13 cellular contexts compared by ENCODE assay signal in genomic region chr18:37006742-37007141, GRCh38.
DNase-seq lines count a peak whose midpoint lies in the region; ATAC-seq, FAIRE-seq and TF ChIP-seq lines count a peak whose summit lies in the region.
"Had no signal": no experiment of that assay in that cellular context is flagged by ENCODE, and none has a peak within 500 bp of the region (broad histone marks: within the 10 kb centered on the region; RNA-seq: fewer than 3 reads in every experiment).

No MANE protein-coding gene starts in this region.

- no peaks in the 10 kb centered on the region for H3K4me1 ChIP-seq in PC-9 (replicated peaks; ENCODE audit: insufficient read depth)
- H3K4me1 ChIP-seq: left lung had no signal

- intact Hi-C loops in PC-9 (cut with micrococcal nuclease; ENCODE audit: unreplicated experiment) = no loop called here

- no peak overlapping the region for H3K4me2 ChIP-seq in PC-9

- H4K20me1 ChIP-seq in PC-9 (ENCODE audit: insufficient read depth) = no peaks in the 10 kb centered on the region

- H3F3A ChIP-seq in PC-9 (ENCODE audit: insufficient read depth, low read depth) = no peaks in the 10 kb centered on the region

- no peak overlapping the region for H2AFZ ChIP-seq in PC-9

- H3K79me2 ChIP-seq in PC-9 (ENCODE audit: low read depth) = no peaks in the 10 kb centered on the region

- no peak overlapping the region for H3K4me3 ChIP-seq in epithelial cell of esophagus (ENCODE audit: low read length)
- no peak overlapping the region for H3K4me3 ChIP-seq in PC-9
- H3K4me3 ChIP-seq: left lung had no signal

- no peaks in the 10 kb centered on the region for H3K27me3 ChIP-seq in PC-9 (ENCODE audit: insufficient read depth, low read depth)
- H3K27me3 ChIP-seq: left lung had no signal

- H3K36me3 ChIP-seq in PC-9 (ENCODE audit: low read depth) = no peaks in the 10 kb centered on the region
- H3K36me3 ChIP-seq: left lung had no signal

- no TSS peak for BruUV-seq in PC-9 (replicated peaks; lab: Mats Ljungman, UMichigan)

- H3K9me3 ChIP-seq in PC-9 (ENCODE audit: insufficient read depth, low read depth) = no peaks in the 10 kb centered on the region

- TF ChIP-seq CTCF in epithelial cell of esophagus (IDR thresholded peaks at IDR 0.05; ENCODE audit: insufficient read depth, low read depth, low read length, missing control alignments) (no peak), PC-9 (conservative IDR thresholded peaks at IDR 0.05) (no peak)

- no peak overlapping the region for H3K27ac ChIP-seq in PC-9
- H3K27ac ChIP-seq: left lung had no signal

- no peak for FAIRE-seq in frontal cortex (lab: Jason Lieb, UNC)

- POLR2A ChIA-PET in PC-9 (lab: Charles Lee; ENCODE audit: unreplicated experiment) = no interaction called here

- DNase-seq in epithelial cell of esophagus (ENCODE audit: low read depth) (peak; percentile 34), PC-9 (no peak), frontal cortex (ENCODE audit: low spot score in 2 of 2) (no peak), dermis blood vessel endothelial cell (no peak)
- DNase-seq: activated CD4-positive, alpha-beta T cell treated with anti-CD3 and anti-CD28 coated beads, Interleukin-2, amount 10 ng/mL, durations not matched to agents 24 days and 14 days; activated gamma-delta T cell treated with Interleukin-2 at 50 U/mL for 16 hours; CD8-positive, alpha-beta T cell; left lung; nephron progenitor cell; OCI-M1 had no signal

- CTCF ChIA-PET in PC-9 (lab: Charles Lee) = no interaction called here

- no peaks in the 10 kb centered on the region for H3K9me2 ChIP-seq in PC-9 (ENCODE audit: insufficient read depth)

- peak; percentile 88 for ATAC-seq in GM18858 (IDR thresholded peaks at IDR 0.05; ENCODE audit: unreplicated experiment)
- ATAC-seq in GM21423 (IDR thresholded peaks at IDR 0.05; ENCODE audit: unreplicated experiment) = peak; percentile 55
- peak; percentile 83 for ATAC-seq in HG03060 (IDR thresholded peaks at IDR 0.05; ENCODE audit: low read depth, unreplicated experiment)
- ATAC-seq: CD8-positive, alpha-beta T cell; left lung had no signal
